28 cellular contexts compared by ENCODE assay signal in genomic region chr2:112096098-112096497, GRCh38. TPM values are rescaled to one million over a fixed set of nuclear protein-coding genes. Genes with fewer than 3 reads are reported as not detected.
DNase-seq lines count a peak whose midpoint lies in the region; ATAC-seq, FAIRE-seq and TF ChIP-seq lines count a peak whose summit lies in the region.
"Had no signal": no experiment of that assay in that cellular context is flagged by ENCODE, and none has a peak within 500 bp of the region (broad histone marks: within the 10 kb centered on the region; RNA-seq: fewer than 3 reads in every experiment).

No MANE protein-coding gene starts in this region.

- peaks cover 12% of the 10 kb centered on the region for H3K36me3 Mint-ChIP-seq in activated naive CD8-positive, alpha-beta T cell
- peaks cover 24% of the 10 kb centered on the region for H3K36me3 Mint-ChIP-seq in activated naive CD8-positive, alpha-beta T cell treated with anti-CD3 and anti-CD28 coated beads, Interleukin-2, amount 50 U/mL, for 24 hours (ENCODE audit: low read depth)

- H3K4me1 ChIP-seq in adipocyte (ENCODE audit: control insufficient read depth, insufficient read depth, low read length) (peaks cover 46% of the 10 kb centered on the region), left lung (peaks cover 0 to 15% of the 10 kb centered on the region in 2 donors), pancreas (no peaks in the 10 kb centered on the region)
- H3K4me1 ChIP-seq: BLaER1 treated with 17β-estradiol and CSF1 and Interleukin-3, amounts not matched to agents 10 nM and 100 nM; esophagus muscularis mucosa; left ventricle myocardium inferior; stomach; tibial nerve had no signal

- intact Hi-C loops in left lung (cut with DNase I) (no loop called here), pancreas (cut with DNase I) (no loop called here)

- H3K4me3 Mint-ChIP-seq in activated naive CD8-positive, alpha-beta T cell = no peak overlapping the region
- no peak overlapping the region for H3K4me3 Mint-ChIP-seq in activated naive CD8-positive, alpha-beta T cell treated with anti-CD3 and anti-CD28 coated beads, Interleukin-2, amount 50 U/mL, for 24 hours
- H3K4me3 Mint-ChIP-seq: activated CD4-positive, alpha-beta T cell treated with anti-CD3 and anti-CD28 coated beads for 36 hours; activated T-cell treated with anti-CD3 and anti-CD28 coated beads, Interleukin-2, amount 50 U/mL, for 4 hours; naive thymus-derived CD8-positive, alpha-beta T cell had no signal

- FAIRE-seq in pancreas (lab: Jason Lieb, UNC) = no peak

- no peak for DNase-seq in activated naive CD8-positive, alpha-beta T cell treated with anti-CD3 and anti-CD28 coated beads, Interleukin-2, amount 50 U/mL, for 24 hours
- peak; percentile 13 for DNase-seq in adipocyte (ENCODE audit: low read depth)
- no peak for DNase-seq in left lung
- DNase-seq in pancreas = no peak
- DNase-seq in NK-92 (lab: John Stamatoyannopoulos, UW; ENCODE audit: unreplicated experiment) = no peak
- no peak for DNase-seq in GM10266 (ENCODE audit: extremely low spot score)
- DNase-seq: activated CD4-positive, alpha-beta T cell treated with anti-CD3 and anti-CD28 coated beads for 36 hours; activated T-cell treated with anti-CD3 and anti-CD28 coated beads, Interleukin-2, amount 50 U/mL, for 4 hours; COR-L47; cortex of kidney; hippocampal formation; left ventricle myocardium inferior; midbrain; naive thymus-derived CD8-positive, alpha-beta T cell; NCI-H1092; NCI-H187; NCI-H524 treated with DMSO at 0.1 percent for 48 hours; retina; SHP77; stimulated activated CD4-positive, alpha-beta T cell treated with anti-CD3 and anti-CD28 coated beads, Interleukin-2, amount 100 ng/mL, for 24 hours; stomach had no signal

- H3K36me3 ChIP-seq in adipocyte (ENCODE audit: control insufficient read depth, insufficient read depth, low read length, severe bottlenecking) (peaks cover 39% of the 10 kb centered on the region), left lung (peaks cover 0 to 61% of the 10 kb centered on the region in 2 donors), pancreas (peaks cover 5 to 31% (median 5%) of the 10 kb centered on the region in 3 donors)

- H3K9me3 Mint-ChIP-seq in activated naive CD8-positive, alpha-beta T cell (ENCODE audit: low read depth) = no peaks in the 10 kb centered on the region
- no peaks in the 10 kb centered on the region for H3K9me3 Mint-ChIP-seq in activated naive CD8-positive, alpha-beta T cell treated with anti-CD3 and anti-CD28 coated beads, Interleukin-2, amount 50 U/mL, for 24 hours
- H3K9me3 Mint-ChIP-seq: activated T-cell treated with anti-CD3 and anti-CD28 coated beads, Interleukin-2, amount 50 U/mL, for 4 hours; naive thymus-derived CD8-positive, alpha-beta T cell had no signal

- H3K27ac ChIP-seq in left lung (no peak overlapping the region), pancreas (no peak overlapping the region)
- H3K27ac ChIP-seq: BLaER1 treated with 17β-estradiol and CSF1 and Interleukin-3, amounts not matched to agents 10 nM and 100 nM; cardiac muscle cell; esophagus muscularis mucosa; gastroesophageal sphincter; left ventricle myocardium inferior; stomach; tibial nerve had no signal

- H3K4me1 Mint-ChIP-seq in activated naive CD8-positive, alpha-beta T cell (ENCODE audit: low read depth) = peaks cover 19% of the 10 kb centered on the region
- peaks cover 20% of the 10 kb centered on the region for H3K4me1 Mint-ChIP-seq in activated naive CD8-positive, alpha-beta T cell treated with anti-CD3 and anti-CD28 coated beads, Interleukin-2, amount 50 U/mL, for 24 hours

- no peak for TF ChIP-seq CTCF in left lung (IDR thresholded peaks at IDR 0.05)
- TF ChIP-seq CTCF in pancreas (IDR thresholded peaks at IDR 0.05) = no peak
- TF ChIP-seq CTCF in GM10266 (IDR thresholded peaks at IDR 0.05; ENCODE audit: control insufficient read depth, insufficient read depth, low read depth, missing control alignments) = no peak

- H3K4me3 ChIP-seq in adipocyte (ENCODE audit: low read length) (peak overlapping the region; percentile 10), left lung (no peak overlapping the region), pancreas (no peak overlapping the region)
- H3K4me3 ChIP-seq: BLaER1 treated with 17β-estradiol and CSF1 and Interleukin-3, amounts not matched to agents 10 nM and 100 nM; cardiac muscle cell; esophagus muscularis mucosa; gastroesophageal sphincter; left ventricle myocardium inferior; stomach; tibial nerve had no signal

- peak overlapping the region; percentile 55 for H3K27ac Mint-ChIP-seq in activated naive CD8-positive, alpha-beta T cell
- no peak overlapping the region for H3K27ac Mint-ChIP-seq in activated naive CD8-positive, alpha-beta T cell treated with anti-CD3 and anti-CD28 coated beads, Interleukin-2, amount 50 U/mL, for 24 hours
- H3K27ac Mint-ChIP-seq: activated CD4-positive, alpha-beta T cell treated with anti-CD3 and anti-CD28 coated beads for 36 hours had no signal

- no peaks in the 10 kb centered on the region for H3K27me3 Mint-ChIP-seq in activated naive CD8-positive, alpha-beta T cell
- no peaks in the 10 kb centered on the region for H3K27me3 Mint-ChIP-seq in activated naive CD8-positive, alpha-beta T cell treated with anti-CD3 and anti-CD28 coated beads, Interleukin-2, amount 50 U/mL, for 24 hours
- H3K27me3 Mint-ChIP-seq: activated CD4-positive, alpha-beta T cell treated with anti-CD3 and anti-CD28 coated beads for 36 hours; naive thymus-derived CD8-positive, alpha-beta T cell had no signal

- peaks cover 4% of the 10 kb centered on the region for H3K9me3 ChIP-seq in adipocyte (ENCODE audit: control insufficient read depth, low read length)
- no peaks in the 10 kb centered on the region for H3K9me3 ChIP-seq in left lung
- H3K9me3 ChIP-seq in pancreas = no peaks in the 10 kb centered on the region
- H3K9me3 ChIP-seq: esophagus muscularis mucosa, gastroesophageal sphincter, left ventricle myocardium inferior, stomach, tibial nerve had no signal

- no peak for ATAC-seq in activated naive CD8-positive, alpha-beta T cell treated with anti-CD3 and anti-CD28 coated beads, Interleukin-2, amount 50 U/mL, for 24 hours
- ATAC-seq in left lung = peak; percentile 36
- ATAC-seq in GM18909 (IDR thresholded peaks at IDR 0.05; ENCODE audit: poor library complexity, unreplicated experiment) = no peak
- no peak for ATAC-seq in pancreas
- ATAC-seq: activated CD4-positive, alpha-beta T cell treated with anti-CD3 and anti-CD28 coated beads for 36 hours; activated T-cell treated with anti-CD3 and anti-CD28 coated beads, Interleukin-2, amount 50 U/mL, for 4 hours; gastroesophageal sphincter; naive thymus-derived CD8-positive, alpha-beta T cell had no signal

- H3K27me3 ChIP-seq in adipocyte (replicated peaks; ENCODE audit: control insufficient read depth, insufficient read depth, low read length) (no peaks in the 10 kb centered on the region), left lung (no peaks in the 10 kb centered on the region), pancreas (no peaks in the 10 kb centered on the region)
- H3K27me3 ChIP-seq: BLaER1 treated with 17β-estradiol and CSF1 and Interleukin-3, amounts not matched to agents 10 nM and 100 nM; cardiac muscle cell; esophagus muscularis mucosa; gastroesophageal sphincter; stomach; tibial nerve had no signal

- H3K9ac ChIP-seq in adipocyte (ENCODE audit: low read length) = peak overlapping the region; percentile 51
- H3K9ac ChIP-seq: BLaER1 treated with 17β-estradiol and CSF1 and Interleukin-3, amounts not matched to agents 10 nM and 100 nM had no signal

- 82 to 83% methylated on average over 10 of the region's 10 CpGs for WGBS in pancreas, 2 donors

RNA-seq across cellular contexts. Expression of gene TMEM87B, which starts 41.0 kb away (rescaled TPM):
- total RNA-seq in left lung = 10 to 100 TPM; 32.2 to 36.8 TPM
- total RNA-seq in pancreas = 10 to 100 TPM; 10.1 to 21.7 (median 14.0) TPM
- 10 to 100 TPM in 1 of 2 donors, 1 to 10 TPM in 1; 4.7 to 11.6 TPM for polyA plus RNA-seq in pancreas

RNA-seq across cellular contexts. Expression of gene FBLN7, which starts 42.1 kb away (rescaled TPM):
- 1 to 10 TPM; 2.6 to 3.1 TPM for total RNA-seq in left lung
- total RNA-seq in pancreas = 1 to 10 TPM in 1 of 6 donors, under 1 TPM in 5; 0.51 to 1.8 (median 0.76) TPM
- 1 to 10 TPM; 1.0 to 2.8 TPM for polyA plus RNA-seq in pancreas
